19 cellular contexts compared by ENCODE assay signal in genomic region chrX:1598021-1598875, GRCh38. TPM values are rescaled to one million over a fixed set of nuclear protein-coding genes. Genes with fewer than 3 reads are reported as not detected.
A peak's percentile ranks its signal among the peaks of the same experiment; 100 is the strongest.
DNase-seq lines count a peak whose midpoint lies in the region; ATAC-seq and TF ChIP-seq lines count a peak whose summit lies in the region.
"Had no signal": no experiment of that assay in that cellular context is flagged by ENCODE, and none has a peak within 500 bp of the region (broad histone marks: within the 10 kb centered on the region; RNA-seq: fewer than 3 reads in every experiment).

No MANE protein-coding gene starts in this region.

- H3K9me3 ChIP-seq in SJCRH30 (replicated peaks), result no peaks in the 10 kb centered on the region
- H3K9me3 ChIP-seq: gastrocnemius medialis, right atrium auricular region, vagina had no signal

- H3K27me3 Mint-ChIP-seq in natural killer cell (ENCODE audit: low read depth in 2 of 2) (no peaks in the 10 kb centered on the region), memory B cell (no peaks in the 10 kb centered on the region), type B pancreatic cell (no peaks in the 10 kb centered on the region)
- no peaks in the 10 kb centered on the region for H3K27me3 Mint-ChIP-seq in natural killer cell treated with Interleukin-12 subunit alpha and Interleukin-12 subunit beta and Interleukin-15 and Interleukin-18, amount 100 ng/mL, for 72 hours
- H3K27me3 Mint-ChIP-seq: activated CD4-positive, alpha-beta T cell treated with anti-CD3 and anti-CD28 coated beads, Interleukin-2, amount 10 ng/mL, durations not matched to agents 24 days and 14 days had no signal

- DNase-seq in natural killer cell, result peak; percentile 16
- no peak for DNase-seq in natural killer cell treated with Interleukin-12 subunit alpha and Interleukin-12 subunit beta and Interleukin-15 and Interleukin-18, amount 100 ng/mL, for 72 hours (ENCODE audit: low spot score)
- DNase-seq in SJCRH30, result peak; percentile 24 to 39
- no peak for DNase-seq in memory B cell (ENCODE audit: low spot score in 2 of 2)
- peak; percentile 67 for DNase-seq in type B pancreatic cell (ENCODE audit: extremely low spot score, unreplicated experiment)
- DNase-seq in midbrain (lab: John Stamatoyannopoulos, UW), result no peak
- DNase-seq: ACHN; activated CD4-positive, alpha-beta T cell treated with anti-CD3 and anti-CD28 coated beads, Interleukin-2, amount 10 ng/mL, durations not matched to agents 24 days and 14 days; gastrocnemius medialis; GDM1; NCI-H187; stimulated activated CD4-positive, alpha-beta T cell treated with anti-CD3 and anti-CD28 coated beads, Interleukin-1b, Interleukin-23, amount 100 ng/mL, for 48 hours; T1000 had no signal

- peaks cover 87% of the 10 kb centered on the region for H3K36me3 ChIP-seq in SJCRH30

- ATAC-seq in natural killer cell (peak in 2 of 3 donors; percentile 2 to 68), memory B cell (ENCODE audit: low read depth) (peak; percentile 42), HG02642 (IDR thresholded peaks at IDR 0.05; ENCODE audit: poor library complexity, unreplicated experiment) (no peak), HG03432 (IDR thresholded peaks at IDR 0.05; ENCODE audit: unreplicated experiment) (no peak)
- ATAC-seq in natural killer cell treated with Interleukin-12 subunit alpha and Interleukin-12 subunit beta and Interleukin-15 and Interleukin-18, amount 100 ng/mL, for 72 hours, result no peak
- ATAC-seq: gastrocnemius medialis had no signal

- no peak overlapping the region for H3K4me3 ChIP-seq in SJCRH30
- H3K4me3 ChIP-seq: gastrocnemius medialis, right atrium auricular region, vagina had no signal

- intact Hi-C loops in natural killer cell (cut with micrococcal nuclease), result loop anchor here (10.0 kb wide), 1 partner anchor 1097 kb away; the partner anchor contains the start of gene CD99

- H3K27ac ChIP-seq in SJCRH30, result no peak overlapping the region
- H3K27ac ChIP-seq: gastrocnemius medialis, right atrium auricular region, vagina had no signal

- TF ChIP-seq CTCF in natural killer cell (IDR thresholded peaks at IDR 0.05) (no peak), type B pancreatic cell (conservative IDR thresholded peaks at IDR 0.05) (no peak)

- H3K4me1 ChIP-seq in SJCRH30, result no peaks in the 10 kb centered on the region

- no peaks in the 10 kb centered on the region for H3K9me3 Mint-ChIP-seq in natural killer cell
- no peaks in the 10 kb centered on the region for H3K9me3 Mint-ChIP-seq in natural killer cell treated with Interleukin-12 subunit alpha and Interleukin-12 subunit beta and Interleukin-15 and Interleukin-18, amount 100 ng/mL, for 72 hours
- no peaks in the 10 kb centered on the region for H3K9me3 Mint-ChIP-seq in memory B cell
- H3K9me3 Mint-ChIP-seq in type B pancreatic cell, result no peaks in the 10 kb centered on the region
- H3K9me3 Mint-ChIP-seq: activated CD4-positive, alpha-beta T cell treated with anti-CD3 and anti-CD28 coated beads, Interleukin-2, amount 10 ng/mL, durations not matched to agents 24 days and 14 days had no signal

- no peaks in the 10 kb centered on the region for H3K27me3 ChIP-seq in SJCRH30
- H3K27me3 ChIP-seq: gastrocnemius medialis, right atrium auricular region, vagina had no signal

- peaks cover 9% of the 10 kb centered on the region for H3K36me3 Mint-ChIP-seq in natural killer cell
- H3K36me3 Mint-ChIP-seq in natural killer cell treated with Interleukin-12 subunit alpha and Interleukin-12 subunit beta and Interleukin-15 and Interleukin-18, amount 100 ng/mL, for 72 hours, result peaks cover 12% of the 10 kb centered on the region
- peaks cover 44% of the 10 kb centered on the region for H3K36me3 Mint-ChIP-seq in memory B cell
- peaks cover 24% of the 10 kb centered on the region for H3K36me3 Mint-ChIP-seq in type B pancreatic cell

- H3K4me3 Mint-ChIP-seq in natural killer cell (no peak overlapping the region), memory B cell (peak overlapping the region; percentile 30), type B pancreatic cell (no peak overlapping the region)
- H3K4me3 Mint-ChIP-seq in natural killer cell treated with Interleukin-12 subunit alpha and Interleukin-12 subunit beta and Interleukin-15 and Interleukin-18, amount 100 ng/mL, for 72 hours, result no peak overlapping the region
- H3K4me3 Mint-ChIP-seq: activated CD4-positive, alpha-beta T cell treated with anti-CD3 and anti-CD28 coated beads, Interleukin-2, amount 10 ng/mL, durations not matched to agents 24 days and 14 days had no signal

- H3K4me1 Mint-ChIP-seq in natural killer cell, result peaks cover 29 to 39% of the 10 kb centered on the region in 2 donors
- H3K4me1 Mint-ChIP-seq in natural killer cell treated with Interleukin-12 subunit alpha and Interleukin-12 subunit beta and Interleukin-15 and Interleukin-18, amount 100 ng/mL, for 72 hours (ENCODE audit: low read depth in 2 of 2), result peaks cover 0 to 19% of the 10 kb centered on the region in 2 donors
- peaks cover 16% of the 10 kb centered on the region for H3K4me1 Mint-ChIP-seq in memory B cell
- H3K4me1 Mint-ChIP-seq in type B pancreatic cell (ENCODE audit: unreplicated experiment), result no peaks in the 10 kb centered on the region

- peak overlapping the region; percentile 11 to 69 for H3K27ac Mint-ChIP-seq in natural killer cell
- no peak overlapping the region for H3K27ac Mint-ChIP-seq in natural killer cell treated with Interleukin-12 subunit alpha and Interleukin-12 subunit beta and Interleukin-15 and Interleukin-18, amount 100 ng/mL, for 72 hours
- H3K27ac Mint-ChIP-seq in memory B cell, result peak overlapping the region; percentile 55
- no peak overlapping the region for H3K27ac Mint-ChIP-seq in type B pancreatic cell
- H3K27ac Mint-ChIP-seq: activated CD4-positive, alpha-beta T cell treated with anti-CD3 and anti-CD28 coated beads, Interleukin-2, amount 10 ng/mL, durations not matched to agents 24 days and 14 days had no signal

RNA-seq across cellular contexts. Expression of gene AKAP17A, which starts 6.8 kb away (rescaled TPM):
- total RNA-seq in natural killer cell (100 to 1,000 TPM; 120 to 141 (median 121) TPM), type B pancreatic cell (ENCODE audit: low replicate concordance) (49.8 and 53.0 TPM in 2 replicates)
- 10 to 100 TPM; 74.3 to 98.4 TPM for total RNA-seq in natural killer cell treated with Interleukin-12 subunit alpha and Interleukin-12 subunit beta and Interleukin-15 and Interleukin-18, amount 100 ng/mL, for 72 hours
- 25.7 and 28.4 TPM in 2 replicates for total RNA-seq in SJCRH30 (2014; rRNA removed; shearing (Covaris generic))

RNA-seq across cellular contexts. Expression of gene ASMT, which starts 16.6 kb away (rescaled TPM):
- total RNA-seq in natural killer cell (1 to 10 TPM in 2 of 3 donors, under 1 TPM in 1; 0.79 to 1.8 (median 1.5) TPM), type B pancreatic cell (ENCODE audit: low replicate concordance) (not detected in 2 replicates)
- total RNA-seq in natural killer cell treated with Interleukin-12 subunit alpha and Interleukin-12 subunit beta and Interleukin-15 and Interleukin-18, amount 100 ng/mL, for 72 hours, result 1 to 10 TPM; 1.7 to 1.8 TPM
- not detected in 2 replicates for total RNA-seq in SJCRH30 (2014; rRNA removed; shearing (Covaris generic))
- total RNA-seq: gastrocnemius medialis, lower leg skin, NCI-H460, right atrium auricular region, vagina had no signal

Comparison
In these comparisons a context has a peak if more than half of its experiments do, and no peak if none do; other contexts are left out.
1. ATAC-seq: peak in natural killer cell (2 of 3) and memory B cell (single experiment); none in natural killer cell treated with Interleukin-12 subunit alpha and Interleukin-12 subunit beta and Interleukin-15 and Interleukin-18, amount 100 ng/mL, for 72 hours (0 of 2), HG02642 (single experiment) and HG03432 (single experiment).
2. DNase-seq: peak in natural killer cell (single experiment), SJCRH30 (2 of 2) and type B pancreatic cell (single experiment); none in natural killer cell treated with Interleukin-12 subunit alpha and Interleukin-12 subunit beta and Interleukin-15 and Interleukin-18, amount 100 ng/mL, for 72 hours (single experiment), memory B cell (0 of 2) and midbrain (single experiment).
3. H3K27ac Mint-ChIP-seq: peak in natural killer cell (2 of 2) and memory B cell (single experiment); none in natural killer cell treated with Interleukin-12 subunit alpha and Interleukin-12 subunit beta and Interleukin-15 and Interleukin-18, amount 100 ng/mL, for 72 hours (0 of 2) and type B pancreatic cell (single experiment).